1 cellular context compared by ENCODE assay signal in genomic region chr1:173477286-173478098, GRCh38.
A peak's percentile ranks its signal among the peaks of the same experiment; 100 is the strongest.
TF ChIP-seq lines count a peak whose summit lies in the region.

A gene with protein sequence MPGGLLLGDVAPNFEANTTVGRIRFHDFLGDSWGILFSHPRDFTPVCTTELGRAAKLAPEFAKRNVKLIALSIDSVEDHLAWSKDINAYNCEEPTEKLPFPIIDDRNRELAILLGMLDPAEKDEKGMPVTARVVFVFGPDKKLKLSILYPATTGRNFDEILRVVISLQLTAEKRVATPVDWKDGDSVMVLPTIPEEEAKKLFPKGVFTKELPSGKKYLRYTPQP (plus strand): TSS chr1:173477335. CDS start chr1:173477398, 63 bp downstream.

TF ChIP-seq in HepG2, 621 proteins besides CTCF, POLR2A, EP300 and RAD21 (continued from another document and continues in another):
- TF ChIP-seq, protein P1, sequence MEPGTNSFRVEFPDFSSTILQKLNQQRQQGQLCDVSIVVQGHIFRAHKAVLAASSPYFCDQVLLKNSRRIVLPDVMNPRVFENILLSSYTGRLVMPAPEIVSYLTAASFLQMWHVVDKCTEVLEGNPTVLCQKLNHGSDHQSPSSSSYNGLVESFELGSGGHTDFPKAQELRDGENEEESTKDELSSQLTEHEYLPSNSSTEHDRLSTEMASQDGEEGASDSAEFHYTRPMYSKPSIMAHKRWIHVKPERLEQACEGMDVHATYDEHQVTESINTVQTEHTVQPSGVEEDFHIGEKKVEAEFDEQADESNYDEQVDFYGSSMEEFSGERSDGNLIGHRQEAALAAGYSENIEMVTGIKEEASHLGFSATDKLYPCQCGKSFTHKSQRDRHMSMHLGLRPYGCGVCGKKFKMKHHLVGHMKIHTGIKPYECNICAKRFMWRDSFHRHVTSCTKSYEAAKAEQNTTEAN (CRISPR knock-in tag; conservative IDR thresholded peaks at IDR 0.05), result no peak
- TF ChIP-seq, protein P2, sequence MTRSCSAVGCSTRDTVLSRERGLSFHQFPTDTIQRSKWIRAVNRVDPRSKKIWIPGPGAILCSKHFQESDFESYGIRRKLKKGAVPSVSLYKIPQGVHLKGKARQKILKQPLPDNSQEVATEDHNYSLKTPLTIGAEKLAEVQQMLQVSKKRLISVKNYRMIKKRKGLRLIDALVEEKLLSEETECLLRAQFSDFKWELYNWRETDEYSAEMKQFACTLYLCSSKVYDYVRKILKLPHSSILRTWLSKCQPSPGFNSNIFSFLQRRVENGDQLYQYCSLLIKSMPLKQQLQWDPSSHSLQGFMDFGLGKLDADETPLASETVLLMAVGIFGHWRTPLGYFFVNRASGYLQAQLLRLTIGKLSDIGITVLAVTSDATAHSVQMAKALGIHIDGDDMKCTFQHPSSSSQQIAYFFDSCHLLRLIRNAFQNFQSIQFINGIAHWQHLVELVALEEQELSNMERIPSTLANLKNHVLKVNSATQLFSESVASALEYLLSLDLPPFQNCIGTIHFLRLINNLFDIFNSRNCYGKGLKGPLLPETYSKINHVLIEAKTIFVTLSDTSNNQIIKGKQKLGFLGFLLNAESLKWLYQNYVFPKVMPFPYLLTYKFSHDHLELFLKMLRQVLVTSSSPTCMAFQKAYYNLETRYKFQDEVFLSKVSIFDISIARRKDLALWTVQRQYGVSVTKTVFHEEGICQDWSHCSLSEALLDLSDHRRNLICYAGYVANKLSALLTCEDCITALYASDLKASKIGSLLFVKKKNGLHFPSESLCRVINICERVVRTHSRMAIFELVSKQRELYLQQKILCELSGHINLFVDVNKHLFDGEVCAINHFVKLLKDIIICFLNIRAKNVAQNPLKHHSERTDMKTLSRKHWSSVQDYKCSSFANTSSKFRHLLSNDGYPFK (CRISPR knock-in tag; IDR thresholded peaks at IDR 0.05; ENCODE audit: borderline replicate concordance), result no peak
- TF ChIP-seq ZBTB1 (CRISPR knock-in tag; IDR thresholded peaks at IDR 0.05; ENCODE audit: borderline replicate concordance) (no peak), SP5 (CRISPR knock-in tag; IDR thresholded peaks at IDR 0.05; ENCODE audit: borderline replicate concordance, low read depth) (peak; percentile 19; the same call in 1 of the 2 replicates), TBL1XR1 (IDR thresholded peaks at IDR 0.05; ENCODE audit: borderline replicate concordance, low read length, partially characterized antibody) (no peak), EEA1 (CRISPR knock-in tag; IDR thresholded peaks at IDR 0.05; ENCODE audit: borderline replicate concordance) (peak; percentile 35; the same call in 1 of the 2 replicates), JARID2 (CRISPR knock-in tag; IDR thresholded peaks at IDR 0.05; ENCODE audit: insufficient replicate concordance) (no peak), NFE2L1 (CRISPR knock-in tag; IDR thresholded peaks at IDR 0.05; ENCODE audit: borderline replicate concordance) (no peak), ZNF484 (CRISPR knock-in tag; IDR thresholded peaks at IDR 0.05; ENCODE audit: borderline replicate concordance, low read depth) (no peak), PCBP1 (IDR thresholded peaks at IDR 0.05; ENCODE audit: borderline replicate concordance, low read depth, low read length) (0 out of 2 replicates have a peak, but pooled peaks have one; percentile 35), ZNF839 (CRISPR knock-in tag; IDR thresholded peaks at IDR 0.05; ENCODE audit: borderline replicate concordance) (no peak), SMAD1 (CRISPR knock-in tag; IDR thresholded peaks at IDR 0.05; ENCODE audit: borderline replicate concordance, low read depth) (0 out of 2 replicates have a peak, but pooled peaks have one; percentile 62), ZNF891 (CRISPR knock-in tag; IDR thresholded peaks at IDR 0.05) (peak; percentile 11; the same call in 1 of the 2 replicates), SOX13 (IDR thresholded peaks at IDR 0.05) (no peak), SOX13 (CRISPR knock-in tag; conservative IDR thresholded peaks at IDR 0.05 in 1 of 2, IDR thresholded peaks at IDR 0.05 in 1 of 2) (0 out of 4 replicates have a peak, but pooled peaks of 1 of the 2 experiments have one; percentile 15), ATF4 (CRISPR knock-in tag; IDR thresholded peaks at IDR 0.05) (peak in 1 of 2 experiments; percentile 55; a peak in 2 of 4 replicates), ZNF552 (CRISPR knock-in tag; IDR thresholded peaks at IDR 0.05; ENCODE audit: borderline replicate concordance) (0 out of 2 replicates have a peak, but pooled peaks have one; percentile 37), U2AF2 (IDR thresholded peaks at IDR 0.05; ENCODE audit: low read depth, low read length) (no peak), ZNF781 (CRISPR knock-in tag; IDR thresholded peaks at IDR 0.05; ENCODE audit: borderline replicate concordance, not compliant biosample characterization) (no peak), SP1 (IDR thresholded peaks at IDR 0.05) (no peak), SP1 (CRISPR knock-in tag; IDR thresholded peaks at IDR 0.05) (no peak), NCOA1 (CRISPR knock-in tag; IDR thresholded peaks at IDR 0.05) (0 out of 2 replicates have a peak, but pooled peaks have one; percentile 43), DDIT3 (CRISPR knock-in tag; IDR thresholded peaks at IDR 0.05) (no peak; the same call in 1 of the 2 replicates), RELA (CRISPR knock-in tag; IDR thresholded peaks at IDR 0.05) (no peak), AGO2 (optimal IDR thresholded peaks at IDR 0.05; ENCODE audit: low read depth, low read length) (peak; percentile 93), ZNF263 (CRISPR knock-in tag; IDR thresholded peaks at IDR 0.05) (no peak; the same call in 1 of the 2 replicates), ESRRA (CRISPR knock-in tag; IDR thresholded peaks at IDR 0.05; ENCODE audit: low read depth) (0 out of 2 replicates have a peak, but pooled peaks have one; percentile 25), SIN3B (IDR thresholded peaks at IDR 0.05; ENCODE audit: low read length) (no peak), TGIF2 (CRISPR knock-in tag; IDR thresholded peaks at IDR 0.05) (0 out of 2 replicates have a peak, but pooled peaks have one; percentile 55), TARDBP (CRISPR knock-in tag; IDR thresholded peaks at IDR 0.05) (peak; percentile 33; the same call in 1 of the 2 replicates), ZNF75D (CRISPR knock-in tag; IDR thresholded peaks at IDR 0.05; ENCODE audit: borderline replicate concordance) (no peak), PHF21A (CRISPR knock-in tag; IDR thresholded peaks at IDR 0.05) (0 out of 2 replicates have a peak, but pooled peaks have one; percentile 19), ZNF513 (CRISPR knock-in tag; conservative IDR thresholded peaks at IDR 0.05) (no peak), REL (CRISPR knock-in tag; conservative IDR thresholded peaks at IDR 0.05) (peak; percentile 66; the same call in 1 of the 2 replicates), RBAK (CRISPR knock-in tag; IDR thresholded peaks at IDR 0.05) (no peak), SRF (IDR thresholded peaks at IDR 0.05; ENCODE audit: low read depth, low read length) (no peak), GTF3A (CRISPR knock-in tag; conservative IDR thresholded peaks at IDR 0.05) (0 out of 2 replicates have a peak, but pooled peaks have one; percentile 67), PAF1 (CRISPR knock-in tag; IDR thresholded peaks at IDR 0.05) (no peak), ZNF281 (CRISPR knock-in tag; IDR thresholded peaks at IDR 0.05; ENCODE audit: borderline replicate concordance) (peak; percentile 37; the same call in 1 of the 2 replicates), IRF2 (CRISPR knock-in tag; IDR thresholded peaks at IDR 0.05) (peak; percentile 62; the same call in 1 of the 2 replicates), FOXC1 (CRISPR knock-in tag; IDR thresholded peaks at IDR 0.05; ENCODE audit: borderline replicate concordance) (0 out of 2 replicates have a peak, but pooled peaks have one; percentile 14), ZNF432 (CRISPR knock-in tag; IDR thresholded peaks at IDR 0.05; ENCODE audit: borderline replicate concordance) (no peak)
- TF ChIP-seq, protein P3, sequence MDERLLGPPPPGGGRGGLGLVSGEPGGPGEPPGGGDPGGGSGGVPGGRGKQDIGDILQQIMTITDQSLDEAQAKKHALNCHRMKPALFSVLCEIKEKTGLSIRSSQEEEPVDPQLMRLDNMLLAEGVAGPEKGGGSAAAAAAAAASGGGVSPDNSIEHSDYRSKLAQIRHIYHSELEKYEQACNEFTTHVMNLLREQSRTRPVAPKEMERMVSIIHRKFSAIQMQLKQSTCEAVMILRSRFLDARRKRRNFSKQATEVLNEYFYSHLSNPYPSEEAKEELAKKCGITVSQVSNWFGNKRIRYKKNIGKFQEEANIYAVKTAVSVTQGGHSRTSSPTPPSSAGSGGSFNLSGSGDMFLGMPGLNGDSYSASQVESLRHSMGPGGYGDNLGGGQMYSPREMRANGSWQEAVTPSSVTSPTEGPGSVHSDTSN (CRISPR knock-in tag; IDR thresholded peaks at IDR 0.05), result no peak
- TF ChIP-seq, protein P4, sequence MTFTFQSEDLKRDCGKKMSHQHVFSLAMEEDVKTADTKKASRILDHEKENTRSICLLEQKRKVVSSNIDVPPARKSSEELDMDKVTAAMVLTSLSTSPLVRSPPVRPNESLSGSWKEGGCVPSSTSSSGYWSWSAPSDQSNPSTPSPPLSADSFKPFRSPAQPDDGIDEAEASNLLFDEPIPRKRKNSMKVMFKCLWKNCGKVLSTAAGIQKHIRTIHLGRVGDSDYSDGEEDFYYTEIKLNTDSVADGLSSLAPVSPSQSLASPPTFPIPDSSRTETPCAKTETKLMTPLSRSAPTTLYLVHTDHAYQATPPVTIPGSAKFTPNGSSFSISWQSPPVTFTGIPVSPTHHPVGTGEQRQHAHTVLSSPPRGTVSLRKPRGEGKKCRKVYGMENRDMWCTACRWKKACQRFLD (CRISPR knock-in tag; IDR thresholded peaks at IDR 0.05; ENCODE audit: borderline replicate concordance), result peak; percentile 43; the same call in 1 of the 2 replicates
- TF ChIP-seq, protein P5, sequence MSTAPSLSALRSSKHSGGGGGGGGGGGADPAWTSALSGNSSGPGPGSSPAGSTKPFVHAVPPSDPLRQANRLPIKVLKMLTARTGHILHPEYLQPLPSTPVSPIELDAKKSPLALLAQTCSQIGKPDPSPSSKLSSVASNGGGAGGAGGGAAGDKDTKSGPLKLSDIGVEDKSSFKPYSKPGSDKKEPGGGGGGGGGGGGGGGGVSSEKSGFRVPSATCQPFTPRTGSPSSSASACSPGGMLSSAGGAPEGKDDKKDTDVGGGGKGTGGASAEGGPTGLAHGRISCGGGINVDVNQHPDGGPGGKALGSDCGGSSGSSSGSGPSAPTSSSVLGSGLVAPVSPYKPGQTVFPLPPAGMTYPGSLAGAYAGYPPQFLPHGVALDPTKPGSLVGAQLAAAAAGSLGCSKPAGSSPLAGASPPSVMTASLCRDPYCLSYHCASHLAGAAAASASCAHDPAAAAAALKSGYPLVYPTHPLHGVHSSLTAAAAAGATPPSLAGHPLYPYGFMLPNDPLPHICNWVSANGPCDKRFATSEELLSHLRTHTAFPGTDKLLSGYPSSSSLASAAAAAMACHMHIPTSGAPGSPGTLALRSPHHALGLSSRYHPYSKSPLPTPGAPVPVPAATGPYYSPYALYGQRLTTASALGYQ (CRISPR knock-in tag; IDR thresholded peaks at IDR 0.05), result peak; percentile 25; the same call in 1 of the 2 replicates
- TF ChIP-seq, protein P6, sequence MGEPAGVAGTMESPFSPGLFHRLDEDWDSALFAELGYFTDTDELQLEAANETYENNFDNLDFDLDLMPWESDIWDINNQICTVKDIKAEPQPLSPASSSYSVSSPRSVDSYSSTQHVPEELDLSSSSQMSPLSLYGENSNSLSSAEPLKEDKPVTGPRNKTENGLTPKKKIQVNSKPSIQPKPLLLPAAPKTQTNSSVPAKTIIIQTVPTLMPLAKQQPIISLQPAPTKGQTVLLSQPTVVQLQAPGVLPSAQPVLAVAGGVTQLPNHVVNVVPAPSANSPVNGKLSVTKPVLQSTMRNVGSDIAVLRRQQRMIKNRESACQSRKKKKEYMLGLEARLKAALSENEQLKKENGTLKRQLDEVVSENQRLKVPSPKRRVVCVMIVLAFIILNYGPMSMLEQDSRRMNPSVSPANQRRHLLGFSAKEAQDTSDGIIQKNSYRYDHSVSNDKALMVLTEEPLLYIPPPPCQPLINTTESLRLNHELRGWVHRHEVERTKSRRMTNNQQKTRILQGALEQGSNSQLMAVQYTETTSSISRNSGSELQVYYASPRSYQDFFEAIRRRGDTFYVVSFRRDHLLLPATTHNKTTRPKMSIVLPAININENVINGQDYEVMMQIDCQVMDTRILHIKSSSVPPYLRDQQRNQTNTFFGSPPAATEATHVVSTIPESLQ (CRISPR knock-in tag; conservative IDR thresholded peaks at IDR 0.05), result no peak
